Comparison of ENCODE assay signal across 8 cellular contexts in the genomic region with DNA sequence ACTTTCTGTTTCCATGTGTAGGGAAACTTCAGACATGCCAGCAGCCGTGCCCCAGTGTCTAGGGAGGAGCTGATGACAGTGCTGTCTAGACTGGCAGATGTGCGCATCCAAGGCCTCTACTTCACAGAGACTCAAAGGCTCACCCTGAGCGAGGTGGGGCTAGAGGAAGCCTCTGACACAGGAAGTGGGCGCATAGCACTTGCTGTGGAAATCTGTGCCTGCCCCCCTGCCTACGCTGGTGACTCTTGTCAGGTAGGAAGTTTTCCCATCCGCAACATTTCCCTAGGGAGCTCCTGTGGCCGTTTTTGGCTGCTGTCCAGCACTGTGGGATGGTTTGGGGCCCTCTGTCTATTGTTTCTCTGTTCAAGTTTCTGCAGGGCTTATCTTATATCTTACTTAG.
DNase-seq lines count a peak whose midpoint lies in the region.

No MANE protein-coding gene starts in this region.

- peak; percentile 14 to 65 for DNase-seq in NCI-H187 (lab: John Stamatoyannopoulos, UW)
- no peak for DNase-seq in NCI-H187 treated with DMSO at 0.1 percent for 48 hours (lab: John Stamatoyannopoulos, UW)
- DNase-seq in HT1080 (ENCODE audit: low read depth): peak; percentile 90
- DNase-seq in activated CD4-positive, CD25-positive, alpha-beta regulatory T cell treated with anti-CD3 and anti-CD28 coated beads, Interleukin-2, amount 50 U/mL, for 16 hours (ENCODE audit: low read depth, low spot score): peak; percentile 12
- DNase-seq in stimulated activated CD8-positive, alpha-beta memory T cell treated with anti-CD3 and anti-CD28 coated beads, Interleukin-12 subunit alpha, Interleukin-12 subunit beta, amount 100 ng/mL, for 4 hours (ENCODE audit: low read depth): peak; percentile 44
- no peak for DNase-seq in dedifferentiated amniotic fluid mesenchymal stem cell (ENCODE audit: extremely low spot score)
- DNase-seq in NCI-H446 (lab: John Stamatoyannopoulos, UW): no peak

- peaks cover 16 to 21% of the 10 kb centered on the region in 2 donors for H3K4me1 ChIP-seq in duodenal mucosa (ENCODE audit: control insufficient read depth in 1 of 2, insufficient read depth in 2 of 2, low read length in 2 of 2)

- no peak overlapping the region for H3K27ac ChIP-seq in duodenal mucosa (ENCODE audit: low read depth, low read length)

- no peaks in the 10 kb centered on the region for H3K27me3 ChIP-seq in duodenal mucosa (ENCODE audit: control insufficient read depth in 1 of 2, insufficient read depth in 2 of 2, low read length in 2 of 2)

- peak overlapping the region in 1 of 2 donors; percentile 59 for H3K9ac ChIP-seq in duodenal mucosa (ENCODE audit: low read depth in 1 of 2, low read length in 2 of 2)

- no peaks in the 10 kb centered on the region for H3K36me3 ChIP-seq in duodenal mucosa (ENCODE audit: control insufficient read depth in 1 of 2, insufficient read depth in 2 of 2, low read length in 2 of 2)

- H3K4me3 ChIP-seq in duodenal mucosa (ENCODE audit: low read depth in 1 of 2, low read length in 2 of 2): peak overlapping the region; percentile 52 to 61

- H3K9me3 ChIP-seq in duodenal mucosa (ENCODE audit: control insufficient read depth in 1 of 2, low read length in 2 of 2): no peaks in the 10 kb centered on the region

Comparison
In these comparisons a context has a peak if more than half of its experiments do, and no peak if none do; other contexts are left out.
1. DNase-seq: peak in NCI-H187 (2 of 2), HT1080 (single experiment), activated CD4-positive, CD25-positive, alpha-beta regulatory T cell treated with anti-CD3 and anti-CD28 coated beads, Interleukin-2, amount 50 U/mL, for 16 hours (single experiment) and stimulated activated CD8-positive, alpha-beta memory T cell treated with anti-CD3 and anti-CD28 coated beads, Interleukin-12 subunit alpha, Interleukin-12 subunit beta, amount 100 ng/mL, for 4 hours (single experiment); none in NCI-H187 treated with DMSO at 0.1 percent for 48 hours (single experiment), dedifferentiated amniotic fluid mesenchymal stem cell (single experiment) and NCI-H446 (0 of 2).